ENCODE assay signal across 11 cellular contexts in genomic region chr5:150163547-150164059, GRCh38. TPM values are rescaled to one million over a fixed set of nuclear protein-coding genes. Genes with fewer than 3 reads are reported as not detected.
DNase-seq lines count a peak whose midpoint lies in the region; TF ChIP-seq lines count a peak whose summit lies in the region.
"Had no signal": no experiment of that assay in that cellular context is flagged by ENCODE, and none has a peak within 500 bp of the region (broad histone marks: within the 10 kb centered on the region; RNA-seq: fewer than 3 reads in every experiment).

No MANE protein-coding gene starts in this region.

- no peaks in the 10 kb centered on the region for H3K9me3 ChIP-seq in ascending aorta
- H3K9me3 ChIP-seq in left ventricle myocardium inferior (replicated peaks), result no peaks in the 10 kb centered on the region
- no peaks in the 10 kb centered on the region for H3K9me3 ChIP-seq in skeletal muscle tissue (ENCODE audit: control insufficient read depth in 3 of 3, low read length in 3 of 3)

- no peaks in the 10 kb centered on the region for H3K36me3 ChIP-seq in ascending aorta
- H3K36me3 ChIP-seq in left ventricle myocardium inferior, result no peaks in the 10 kb centered on the region
- H3K36me3 ChIP-seq in skeletal muscle tissue (ENCODE audit: control insufficient read depth in 3 of 3, insufficient read depth in 3 of 3, low read length in 3 of 3), result no peaks in the 10 kb centered on the region

- intact Hi-C loops in ascending aorta (cut with DNase I), result no loop called here
- intact Hi-C loops in left ventricle myocardium inferior (cut with micrococcal nuclease), result loop anchor here (5.0 kb wide), 1 partner anchor 54 kb away; no protein-coding TSS in a partner anchor

- TF ChIP-seq CTCF in ascending aorta (IDR thresholded peaks at IDR 0.05) (peak in 2 of 3 experiments; percentile 3 to 52), left ventricle myocardium inferior (IDR thresholded peaks at IDR 0.05; ENCODE audit: borderline replicate concordance) (no peak)

- peak; percentile 81 for DNase-seq in ELF-1 (ENCODE audit: low read depth, low spot score)
- DNase-seq in ascending aorta (ENCODE audit: low spot score in 2 of 2), result peak in 1 of 2 donors; percentile 81
- peak; percentile 82 for DNase-seq in left ventricle myocardium inferior
- DNase-seq in activated CD4-positive, alpha-beta T cell treated with anti-CD3 and anti-CD28 coated beads for 1 hour, result no peak
- no peak for DNase-seq in activated naive CD4-positive, alpha-beta T cell (lab: John Stamatoyannopoulos, UW)
- DNase-seq in DMS153 (lab: John Stamatoyannopoulos, UW), result no peak
- no peak for DNase-seq in NCI-H774 (lab: John Stamatoyannopoulos, UW)
- DNase-seq: activated CD4-positive, alpha-beta memory T cell treated with anti-CD3 and anti-CD28 coated beads, Interleukin-2, amount 10 ng/mL, durations not matched to agents 7 days and 5 days had no signal

- H3K9ac ChIP-seq in skeletal muscle tissue (ENCODE audit: low read depth in 1 of 3, low read length in 3 of 3), result peak overlapping the region in 1 of 3 donors; percentile 62
- H3K9ac ChIP-seq: KMS-11 had no signal

- H3K27me3 ChIP-seq in ascending aorta, result no peaks in the 10 kb centered on the region
- H3K27me3 ChIP-seq in left ventricle myocardium inferior (ENCODE audit: low read depth), result peaks cover 23% of the 10 kb centered on the region
- H3K27me3 ChIP-seq in skeletal muscle tissue (ENCODE audit: control insufficient read depth in 3 of 3, insufficient read depth in 3 of 3, low read length in 3 of 3), result peaks cover 3 to 10% (median 4%) of the 10 kb centered on the region in 3 donors

- H3K27ac ChIP-seq in ascending aorta (peak overlapping the region; percentile 47 to 67), left ventricle myocardium inferior (replicated peaks) (peak overlapping the region; percentile 89), skeletal muscle tissue (ENCODE audit: low read depth, low read length) (peak overlapping the region; percentile 45)
- H3K27ac ChIP-seq: KMS-11 had no signal

- H3K4me1 ChIP-seq in ascending aorta (peaks cover 9 to 44% of the 10 kb centered on the region in 2 donors), left ventricle myocardium inferior (peaks cover 63% of the 10 kb centered on the region), skeletal muscle tissue (ENCODE audit: control insufficient read depth in 3 of 3, insufficient read depth in 3 of 3, low read length in 3 of 3) (peaks cover 40 to 45% (median 44%) of the 10 kb centered on the region in 3 donors)

- no peak overlapping the region for H3K4me3 ChIP-seq in ascending aorta
- H3K4me3 ChIP-seq in left ventricle myocardium inferior, result no peak overlapping the region
- H3K4me3 ChIP-seq in skeletal muscle tissue (ENCODE audit: low read length in 3 of 3), result peak overlapping the region in 1 of 3 donors; percentile 41

RNA-seq across cellular contexts. Expression of gene CDX1, which starts 3.0 kb away (rescaled TPM):
- total RNA-seq in ascending aorta (not detected), left ventricle myocardium inferior (not detected), skeletal muscle tissue (not detected)
- total RNA-seq: activated CD4-positive, alpha-beta memory T cell treated with anti-CD3 and anti-CD28 coated beads, Interleukin-2, amount 10 ng/mL, durations not matched to agents 7 days and 5 days; glomerular endothelial cell had no signal

RNA-seq across cellular contexts. Expression of gene PDGFRB, which starts 8.0 kb away (rescaled TPM):
- total RNA-seq in ascending aorta, result 341 TPM
- 39.7 TPM for total RNA-seq in left ventricle myocardium inferior
- total RNA-seq in skeletal muscle tissue, result 86.6 TPM

RNA-seq across cellular contexts. Expression of gene SLC6A7, which starts 26.3 kb away (rescaled TPM):
- total RNA-seq in ascending aorta, result not detected
- not detected for total RNA-seq in left ventricle myocardium inferior
- not detected for total RNA-seq in skeletal muscle tissue
- total RNA-seq: activated CD4-positive, alpha-beta memory T cell treated with anti-CD3 and anti-CD28 coated beads, Interleukin-2, amount 10 ng/mL, durations not matched to agents 7 days and 5 days; glomerular endothelial cell had no signal

Comparison
In these comparisons a context has a peak if more than half of its experiments do, and no peak if none do; other contexts are left out.
1. DNase-seq: peak in ELF-1 (single experiment) and left ventricle myocardium inferior (single experiment); none in activated CD4-positive, alpha-beta T cell treated with anti-CD3 and anti-CD28 coated beads for 1 hour (single experiment), activated naive CD4-positive, alpha-beta T cell (0 of 4), DMS153 (single experiment) and NCI-H774 (single experiment).
2. Peak in every context shown above with its lines, with median percentiles within 50 percentile points of each other: H3K27ac ChIP-seq.